20 cellular contexts compared by ENCODE assay signal in the genomic region with DNA sequence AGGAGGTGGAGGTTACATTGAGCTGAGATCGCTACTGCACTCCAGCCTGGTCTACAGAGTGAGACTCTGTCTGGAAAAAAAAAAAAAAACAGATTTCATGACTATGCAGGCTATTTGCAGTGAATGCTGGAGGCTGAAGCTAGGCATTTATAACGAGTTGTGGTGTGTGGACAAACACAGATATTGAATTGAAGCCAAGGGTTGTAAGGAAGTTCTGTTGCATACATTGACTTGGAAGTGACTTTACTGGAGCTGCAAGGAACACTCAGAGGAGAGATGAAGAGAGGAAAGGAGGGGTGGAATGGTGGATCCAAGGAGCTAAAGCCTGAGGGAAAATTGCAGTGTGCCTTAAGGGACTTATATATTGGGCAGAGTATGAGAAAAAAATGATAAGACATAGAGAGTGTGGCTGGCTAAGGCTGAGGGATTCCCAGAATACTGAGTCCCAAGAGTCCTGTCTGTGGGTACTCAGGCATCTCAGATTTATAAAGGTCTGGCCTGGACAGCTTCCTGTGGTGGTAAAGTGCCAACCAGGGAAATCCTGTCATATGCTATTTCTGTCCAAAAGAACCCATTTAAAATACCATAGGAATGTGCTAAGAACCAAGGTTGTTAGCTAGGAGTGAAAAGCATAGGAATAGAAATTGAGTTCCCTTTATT.
DNase-seq lines count a peak whose midpoint lies in the region; ATAC-seq and TF ChIP-seq lines count a peak whose summit lies in the region.
"Had no signal": no experiment of that assay in that cellular context is flagged by ENCODE, and none has a peak within 500 bp of the region (broad histone marks: within the 10 kb centered on the region; RNA-seq: fewer than 3 reads in every experiment).

No MANE protein-coding gene starts in this region.

- 50 to 66% methylated on average over 2 of the region's 2 CpGs for WGBS in gastroesophageal sphincter (ENCODE audit: low coverage in 1 of 2), 2 donors

- TF ChIP-seq POLR2A in gastroesophageal sphincter (IDR thresholded peaks at IDR 0.05): no peak

- in situ Hi-C loops in KBM-7 (cut with MboI; ENCODE audit: low pct_unique_long_range_greater_than_20kb, low sequenced_read_pairs): no loop called here

- DNase-seq in A172 (ENCODE audit: low spot score) (peak; percentile 79), KBM-7 (peak; percentile 45), astrocyte of the hippocampus (ENCODE audit: low read depth, low spot score) (peak; percentile 69), kidney epithelial cell (ENCODE audit: low read depth) (peak; percentile 29), SHP77 treated with DMSO at 0.1 percent for 48 hours (lab: John Stamatoyannopoulos, UW) (no peak)
- DNase-seq in activated T-cell treated with anti-CD3 and anti-CD28 coated beads, Interleukin-2, amount 50 U/mL, for 24 hours: no peak
- DNase-seq: activated CD4-positive, alpha-beta T cell treated with anti-CD3 and anti-CD28 coated beads for 4 hours; activated naive CD4-positive, alpha-beta T cell; body of pancreas; CD8-positive, alpha-beta memory T cell; NCI-H1417 treated with DMSO at 0.1 percent for 48 hours; NK-92 treated with Interleukin-12 subunit alpha and Interleukin-12 subunit beta, amount 100 ng/mL, for 24 hours; SHP77; stimulated activated CD4-positive, alpha-beta T cell treated with anti-CD3 and anti-CD28 coated beads, Interleukin-15, amount 100 ng/mL, for 24 hours had no signal

- no peak for TF ChIP-seq EP300 in gastroesophageal sphincter (IDR thresholded peaks at IDR 0.05)

- ATAC-seq in gastroesophageal sphincter (no peak), GM21825 (IDR thresholded peaks at IDR 0.05; ENCODE audit: unreplicated experiment) (no peak)
- ATAC-seq: A549, body of pancreas, GM12878 had no signal

- peaks cover 0 to 7% (median 3%) of the 10 kb centered on the region in 3 donors for H3K4me1 ChIP-seq in gastroesophageal sphincter
- H3K4me1 ChIP-seq: A549 had no signal

- no peaks in the 10 kb centered on the region for H3K36me3 Mint-ChIP-seq in activated T-cell treated with anti-CD3 and anti-CD28 coated beads, Interleukin-2, amount 50 U/mL, for 24 hours (ENCODE audit: low read depth)
- H3K36me3 Mint-ChIP-seq: CD8-positive, alpha-beta memory T cell; memory B cell had no signal

- no peaks in the 10 kb centered on the region for H3K27me3 Mint-ChIP-seq in activated T-cell treated with anti-CD3 and anti-CD28 coated beads, Interleukin-2, amount 50 U/mL, for 24 hours
- H3K27me3 Mint-ChIP-seq: memory B cell; stimulated activated naive CD8-positive, alpha-beta T cell treated with anti-CD3 and anti-CD28 coated beads, Interleukin-15, Interleukin-2, amounts not matched to agents 100 ng/mL and 50 ng/mL, for 24 hours had no signal

- no peaks in the 10 kb centered on the region for H3K36me3 ChIP-seq in kidney epithelial cell (ENCODE audit: control insufficient read depth, insufficient read depth, low read length)
- no peaks in the 10 kb centered on the region for H3K36me3 ChIP-seq in gastroesophageal sphincter

- H3K4me3 ChIP-seq in kidney epithelial cell (ENCODE audit: low read depth, low read length): no peak overlapping the region
- no peak overlapping the region for H3K4me3 ChIP-seq in gastroesophageal sphincter
- H3K4me3 ChIP-seq: A549, body of pancreas, GM12878 had no signal

- no peaks in the 10 kb centered on the region for H3K9me3 Mint-ChIP-seq in activated T-cell treated with anti-CD3 and anti-CD28 coated beads, Interleukin-2, amount 50 U/mL, for 24 hours
- H3K9me3 Mint-ChIP-seq: stimulated activated naive CD8-positive, alpha-beta T cell treated with anti-CD3 and anti-CD28 coated beads, Interleukin-15, Interleukin-2, amounts not matched to agents 100 ng/mL and 50 ng/mL, for 24 hours had no signal

- H3K27me3 ChIP-seq in kidney epithelial cell (ENCODE audit: control insufficient read depth, insufficient read depth, low read length) (no peaks in the 10 kb centered on the region), gastroesophageal sphincter (no peaks in the 10 kb centered on the region)
- H3K27me3 ChIP-seq: body of pancreas had no signal

- no peak overlapping the region for H3K27ac ChIP-seq in gastroesophageal sphincter
- H3K27ac ChIP-seq: A549, body of pancreas had no signal

- H3K27ac Mint-ChIP-seq in activated T-cell treated with anti-CD3 and anti-CD28 coated beads, Interleukin-2, amount 50 U/mL, for 24 hours: no peak overlapping the region
- H3K27ac Mint-ChIP-seq: CD8-positive, alpha-beta memory T cell; memory B cell; stimulated activated naive CD8-positive, alpha-beta T cell treated with anti-CD3 and anti-CD28 coated beads, Interleukin-15, Interleukin-2, amounts not matched to agents 100 ng/mL and 50 ng/mL, for 24 hours had no signal

- H3K4me1 Mint-ChIP-seq in activated T-cell treated with anti-CD3 and anti-CD28 coated beads, Interleukin-2, amount 50 U/mL, for 24 hours (ENCODE audit: low read depth): peaks cover 11% of the 10 kb centered on the region
- H3K4me1 Mint-ChIP-seq: memory B cell had no signal

- H3K4me3 Mint-ChIP-seq in activated T-cell treated with anti-CD3 and anti-CD28 coated beads, Interleukin-2, amount 50 U/mL, for 24 hours: no peak overlapping the region
- H3K4me3 Mint-ChIP-seq: CD8-positive, alpha-beta memory T cell; memory B cell; stimulated activated naive CD8-positive, alpha-beta T cell treated with anti-CD3 and anti-CD28 coated beads, Interleukin-15, Interleukin-2, amounts not matched to agents 100 ng/mL and 50 ng/mL, for 24 hours had no signal

- H3K9me3 ChIP-seq in gastroesophageal sphincter: no peaks in the 10 kb centered on the region
- H3K9me3 ChIP-seq: A549, body of pancreas had no signal

- TF ChIP-seq CTCF in kidney epithelial cell (IDR thresholded peaks at IDR 0.05; ENCODE audit: insufficient read depth, low read length, poor library complexity, severe bottlenecking) (no peak), gastroesophageal sphincter (IDR thresholded peaks at IDR 0.05) (no peak)

Comparison
In these comparisons a context has a peak if more than half of its experiments do, and no peak if none do; other contexts are left out.
1. DNase-seq: peak in A172 (single experiment), KBM-7 (single experiment), astrocyte of the hippocampus (single experiment) and kidney epithelial cell (single experiment); none in activated T-cell treated with anti-CD3 and anti-CD28 coated beads, Interleukin-2, amount 50 U/mL, for 24 hours (single experiment) and SHP77 treated with DMSO at 0.1 percent for 48 hours (single experiment).